Comparison of ENCODE assay signal across 2 cellular contexts in the genomic region with DNA sequence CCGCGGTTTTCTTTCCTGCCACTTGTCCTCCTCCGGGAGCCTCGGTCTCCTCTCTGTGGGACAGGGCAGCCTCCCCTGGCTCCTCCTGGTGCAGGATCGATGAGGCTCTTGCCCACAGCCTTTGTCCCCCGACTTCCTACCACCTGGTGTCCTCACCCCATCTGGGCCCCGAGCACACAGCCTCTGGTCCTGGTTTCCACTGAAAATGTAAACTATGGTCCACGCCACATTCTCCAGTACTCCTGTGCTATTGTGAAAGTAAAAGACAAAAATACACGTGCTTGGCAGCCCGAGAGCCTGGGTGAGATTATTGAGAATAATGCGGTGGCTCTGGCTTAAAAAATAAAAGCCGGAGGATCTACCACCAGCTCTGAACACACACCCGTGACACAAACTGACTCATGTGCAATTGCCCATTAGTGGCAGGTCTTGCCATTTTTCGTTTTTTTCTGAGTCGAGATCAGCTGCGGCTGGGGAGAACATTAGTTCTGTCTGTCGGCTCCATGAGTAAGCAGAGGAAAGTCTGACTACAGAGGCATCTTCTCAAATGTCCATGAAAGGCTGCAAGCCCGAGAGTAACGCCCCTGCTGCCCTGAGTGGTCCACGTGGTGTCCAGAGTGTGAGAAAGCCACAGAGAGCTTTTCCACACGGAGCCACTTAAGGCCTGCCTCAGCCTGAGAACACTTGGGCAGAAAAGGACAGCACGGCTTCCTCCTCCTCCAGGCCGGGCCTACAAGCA.
TF ChIP-seq lines count a peak whose summit lies in the region.

No MANE protein-coding gene starts in this region.

TF ChIP-seq in liver, 16 proteins besides CTCF, POLR2A, EP300 and RAD21:
- no peak for TF ChIP-seq NR2F2 (IDR thresholded peaks at IDR 0.05)
- TF ChIP-seq YY1 (IDR thresholded peaks at IDR 0.05): no peak
- no peak for TF ChIP-seq FOXA1 (IDR thresholded peaks at IDR 0.05)
- TF ChIP-seq, protein P1, sequence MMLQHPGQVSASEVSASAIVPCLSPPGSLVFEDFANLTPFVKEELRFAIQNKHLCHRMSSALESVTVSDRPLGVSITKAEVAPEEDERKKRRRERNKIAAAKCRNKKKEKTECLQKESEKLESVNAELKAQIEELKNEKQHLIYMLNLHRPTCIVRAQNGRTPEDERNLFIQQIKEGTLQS (IDR thresholded peaks at IDR 0.05): no peak
- TF ChIP-seq JUND (IDR thresholded peaks at IDR 0.05): peak in 1 of 2 donors; percentile 45

TF ChIP-seq in HepG2, 621 proteins besides CTCF, POLR2A, EP300 and RAD21:
- TF ChIP-seq ZNF678 (CRISPR knock-in tag; IDR thresholded peaks at IDR 0.05) (no peak), RFX3 (CRISPR knock-in tag; IDR thresholded peaks at IDR 0.05) (no peak)
